28 cellular contexts compared by ENCODE assay signal in the genomic region with DNA sequence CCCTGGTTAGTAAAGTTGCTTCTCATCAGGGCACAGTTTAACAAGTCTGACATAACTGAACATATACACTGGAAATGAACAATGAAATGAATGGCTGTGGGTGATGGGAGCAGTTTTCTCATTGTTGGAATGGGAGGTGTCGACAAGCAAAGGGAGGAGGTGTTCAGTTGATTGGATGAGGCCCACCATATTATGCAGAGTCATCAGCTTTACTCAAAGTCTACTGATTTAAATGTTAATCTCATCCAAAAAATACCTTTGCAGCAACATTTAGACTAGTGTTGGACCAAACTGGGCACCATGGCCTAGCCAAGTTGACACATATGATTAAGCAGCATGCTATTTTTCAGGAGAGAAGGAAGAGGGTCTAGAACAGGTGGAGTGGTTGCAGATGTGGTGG.
"Had no signal": no experiment of that assay in that cellular context is flagged by ENCODE, and none has a peak within 500 bp of the region (broad histone marks: within the 10 kb centered on the region; RNA-seq: fewer than 3 reads in every experiment).

No MANE protein-coding gene starts in this region.

- FAIRE-seq: colon, endometrium, endothelial cell of umbilical vein, frontal cortex had no signal

- H3K9me3 ChIP-seq: colonic mucosa, esophagus squamous epithelium, gastrocnemius medialis had no signal

- H3K4me3 ChIP-seq: colonic mucosa, coronary artery, dorsolateral prefrontal cortex, esophagus muscularis mucosa, esophagus squamous epithelium, gastrocnemius medialis, gastroesophageal sphincter, heart left ventricle, heart right ventricle had no signal

- H3K27ac Mint-ChIP-seq: dendritic cell treated with granulocyte-macrophage colony-stimulating factor and Interleukin-4, amounts not matched to agents 40 ng/mL and 50 ng/mL, for 4 days; effector memory CD8-positive, alpha-beta T cell; endodermal cell had no signal

- H3K27ac ChIP-seq: colonic mucosa, coronary artery, dorsolateral prefrontal cortex, epithelial cell of prostate, esophagus muscularis mucosa, esophagus squamous epithelium, foreskin keratinocyte, gastrocnemius medialis, gastroesophageal sphincter, heart left ventricle, heart right ventricle had no signal

- DNase-seq: colonic mucosa; cortex of kidney; dermis blood vessel endothelial cell; dorsolateral prefrontal cortex; effector CD4-positive, alpha-beta T cell; effector CD8-positive, alpha-beta T cell; effector memory CD4-positive, alpha-beta T cell; effector memory CD8-positive, alpha-beta T cell; endodermal cell; erythroblast; esophagus squamous epithelium; foreskin fibroblast; foreskin keratinocyte; foreskin melanocyte; gastrocnemius medialis; head of caudate nucleus; heart left ventricle; heart right ventricle had no signal

- H3K9me3 Mint-ChIP-seq: endodermal cell had no signal

- H3K36me3 ChIP-seq: colonic mucosa, esophagus muscularis mucosa, esophagus squamous epithelium, gastrocnemius medialis, gastroesophageal sphincter, heart left ventricle, heart right ventricle had no signal

- ATAC-seq: effector memory CD8-positive, alpha-beta T cell; esophagus mucosa; foreskin keratinocyte; gastrocnemius medialis; gastroesophageal sphincter; heart left ventricle; heart right ventricle had no signal

- H3K4me1 ChIP-seq: colonic mucosa, esophagus muscularis mucosa, esophagus squamous epithelium, foreskin keratinocyte, gastrocnemius medialis, gastroesophageal sphincter, heart left ventricle, heart right ventricle had no signal

- H3K27me3 ChIP-seq: colonic mucosa, esophagus muscularis mucosa, esophagus squamous epithelium, gastrocnemius medialis, gastroesophageal sphincter, heart left ventricle, heart right ventricle had no signal

- H3K4me3 Mint-ChIP-seq: dendritic cell treated with granulocyte-macrophage colony-stimulating factor and Interleukin-4, amounts not matched to agents 40 ng/mL and 50 ng/mL, for 4 days; effector memory CD8-positive, alpha-beta T cell; endodermal cell had no signal
